In the genomic region with DNA sequence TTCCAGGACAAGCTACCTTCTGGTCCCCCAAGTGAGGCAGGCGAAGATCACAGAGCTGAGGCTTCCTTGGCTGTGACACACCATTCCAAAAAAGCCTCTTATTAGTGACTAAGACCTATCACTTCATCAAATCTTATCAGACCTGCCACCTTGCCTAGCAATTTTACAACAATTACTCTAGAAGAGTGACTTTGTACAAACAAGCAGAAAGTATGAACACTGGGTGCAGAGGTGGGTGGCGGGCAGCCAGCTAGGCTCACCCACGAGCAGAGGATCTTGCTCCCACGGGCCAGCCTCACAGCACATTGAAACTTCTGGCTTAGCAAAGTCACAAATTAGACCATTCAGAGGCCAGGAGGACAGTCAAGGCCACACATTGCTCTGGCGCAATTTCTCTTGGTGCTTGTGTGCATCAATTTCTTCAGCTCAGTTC, we compare ENCODE assay signal across 1 cellular context.
TF ChIP-seq lines count a peak whose summit lies in the region.

No MANE protein-coding gene starts in this region.

TF ChIP-seq in K562, 482 proteins besides CTCF, POLR2A, EP300 and RAD21 (continued from another document and continues in another):
- TF ChIP-seq, protein P1, sequence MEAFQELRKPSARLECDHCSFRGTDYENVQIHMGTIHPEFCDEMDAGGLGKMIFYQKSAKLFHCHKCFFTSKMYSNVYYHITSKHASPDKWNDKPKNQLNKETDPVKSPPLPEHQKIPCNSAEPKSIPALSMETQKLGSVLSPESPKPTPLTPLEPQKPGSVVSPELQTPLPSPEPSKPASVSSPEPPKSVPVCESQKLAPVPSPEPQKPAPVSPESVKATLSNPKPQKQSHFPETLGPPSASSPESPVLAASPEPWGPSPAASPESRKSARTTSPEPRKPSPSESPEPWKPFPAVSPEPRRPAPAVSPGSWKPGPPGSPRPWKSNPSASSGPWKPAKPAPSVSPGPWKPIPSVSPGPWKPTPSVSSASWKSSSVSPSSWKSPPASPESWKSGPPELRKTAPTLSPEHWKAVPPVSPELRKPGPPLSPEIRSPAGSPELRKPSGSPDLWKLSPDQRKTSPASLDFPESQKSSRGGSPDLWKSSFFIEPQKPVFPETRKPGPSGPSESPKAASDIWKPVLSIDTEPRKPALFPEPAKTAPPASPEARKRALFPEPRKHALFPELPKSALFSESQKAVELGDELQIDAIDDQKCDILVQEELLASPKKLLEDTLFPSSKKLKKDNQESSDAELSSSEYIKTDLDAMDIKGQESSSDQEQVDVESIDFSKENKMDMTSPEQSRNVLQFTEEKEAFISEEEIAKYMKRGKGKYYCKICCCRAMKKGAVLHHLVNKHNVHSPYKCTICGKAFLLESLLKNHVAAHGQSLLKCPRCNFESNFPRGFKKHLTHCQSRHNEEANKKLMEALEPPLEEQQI (IDR thresholded peaks at IDR 0.05) = 0 out of 2 replicates have a peak, but pooled peaks have one; percentile 27
- TF ChIP-seq TAF15 (IDR thresholded peaks at IDR 0.05; ENCODE audit: low read depth, low read length) = no peak
- peak; percentile 60; the same call in 1 of the 2 replicates for TF ChIP-seq JUND (IDR thresholded peaks at IDR 0.05; ENCODE audit: borderline replicate concordance, low read depth, low read length)
- peak; percentile 66; the same call in 2 of the 3 replicates for TF ChIP-seq JUND (tag; IDR thresholded peaks at IDR 0.05; ENCODE audit: borderline replicate concordance, low read depth, low read length)
- TF ChIP-seq CBFA2T3 (IDR thresholded peaks at IDR 0.05) = peak; percentile 73
- peak; percentile 69; the same call in 1 of the 2 replicates for TF ChIP-seq SMARCC2 (IDR thresholded peaks at IDR 0.05; ENCODE audit: low read depth)
- no peak for TF ChIP-seq PTBP1 (IDR thresholded peaks at IDR 0.05; ENCODE audit: low read depth, low read length)
- TF ChIP-seq IFI16 (CRISPR knock-in tag; IDR thresholded peaks at IDR 0.05) = no peak
- TF ChIP-seq, protein P2, sequence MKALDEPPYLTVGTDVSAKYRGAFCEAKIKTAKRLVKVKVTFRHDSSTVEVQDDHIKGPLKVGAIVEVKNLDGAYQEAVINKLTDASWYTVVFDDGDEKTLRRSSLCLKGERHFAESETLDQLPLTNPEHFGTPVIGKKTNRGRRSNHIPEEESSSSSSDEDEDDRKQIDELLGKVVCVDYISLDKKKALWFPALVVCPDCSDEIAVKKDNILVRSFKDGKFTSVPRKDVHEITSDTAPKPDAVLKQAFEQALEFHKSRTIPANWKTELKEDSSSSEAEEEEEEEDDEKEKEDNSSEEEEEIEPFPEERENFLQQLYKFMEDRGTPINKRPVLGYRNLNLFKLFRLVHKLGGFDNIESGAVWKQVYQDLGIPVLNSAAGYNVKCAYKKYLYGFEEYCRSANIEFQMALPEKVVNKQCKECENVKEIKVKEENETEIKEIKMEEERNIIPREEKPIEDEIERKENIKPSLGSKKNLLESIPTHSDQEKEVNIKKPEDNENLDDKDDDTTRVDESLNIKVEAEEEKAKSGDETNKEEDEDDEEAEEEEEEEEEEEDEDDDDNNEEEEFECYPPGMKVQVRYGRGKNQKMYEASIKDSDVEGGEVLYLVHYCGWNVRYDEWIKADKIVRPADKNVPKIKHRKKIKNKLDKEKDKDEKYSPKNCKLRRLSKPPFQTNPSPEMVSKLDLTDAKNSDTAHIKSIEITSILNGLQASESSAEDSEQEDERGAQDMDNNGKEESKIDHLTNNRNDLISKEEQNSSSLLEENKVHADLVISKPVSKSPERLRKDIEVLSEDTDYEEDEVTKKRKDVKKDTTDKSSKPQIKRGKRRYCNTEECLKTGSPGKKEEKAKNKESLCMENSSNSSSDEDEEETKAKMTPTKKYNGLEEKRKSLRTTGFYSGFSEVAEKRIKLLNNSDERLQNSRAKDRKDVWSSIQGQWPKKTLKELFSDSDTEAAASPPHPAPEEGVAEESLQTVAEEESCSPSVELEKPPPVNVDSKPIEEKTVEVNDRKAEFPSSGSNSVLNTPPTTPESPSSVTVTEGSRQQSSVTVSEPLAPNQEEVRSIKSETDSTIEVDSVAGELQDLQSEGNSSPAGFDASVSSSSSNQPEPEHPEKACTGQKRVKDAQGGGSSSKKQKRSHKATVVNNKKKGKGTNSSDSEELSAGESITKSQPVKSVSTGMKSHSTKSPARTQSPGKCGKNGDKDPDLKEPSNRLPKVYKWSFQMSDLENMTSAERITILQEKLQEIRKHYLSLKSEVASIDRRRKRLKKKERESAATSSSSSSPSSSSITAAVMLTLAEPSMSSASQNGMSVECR (CRISPR knock-in tag; IDR thresholded peaks at IDR 0.05) = no peak
- peak; percentile 64; the same call in 1 of the 2 replicates for TF ChIP-seq ATF7 (IDR thresholded peaks at IDR 0.05)
- TF ChIP-seq SMARCE1 (IDR thresholded peaks at IDR 0.05) = peak; percentile 89
- TF ChIP-seq MAFK (IDR thresholded peaks at IDR 0.05; ENCODE audit: low read length) = no peak
- peak; percentile 35; the same call in 1 of the 2 replicates for TF ChIP-seq PML (IDR thresholded peaks at IDR 0.05; ENCODE audit: low read length)
- TF ChIP-seq, protein P3, sequence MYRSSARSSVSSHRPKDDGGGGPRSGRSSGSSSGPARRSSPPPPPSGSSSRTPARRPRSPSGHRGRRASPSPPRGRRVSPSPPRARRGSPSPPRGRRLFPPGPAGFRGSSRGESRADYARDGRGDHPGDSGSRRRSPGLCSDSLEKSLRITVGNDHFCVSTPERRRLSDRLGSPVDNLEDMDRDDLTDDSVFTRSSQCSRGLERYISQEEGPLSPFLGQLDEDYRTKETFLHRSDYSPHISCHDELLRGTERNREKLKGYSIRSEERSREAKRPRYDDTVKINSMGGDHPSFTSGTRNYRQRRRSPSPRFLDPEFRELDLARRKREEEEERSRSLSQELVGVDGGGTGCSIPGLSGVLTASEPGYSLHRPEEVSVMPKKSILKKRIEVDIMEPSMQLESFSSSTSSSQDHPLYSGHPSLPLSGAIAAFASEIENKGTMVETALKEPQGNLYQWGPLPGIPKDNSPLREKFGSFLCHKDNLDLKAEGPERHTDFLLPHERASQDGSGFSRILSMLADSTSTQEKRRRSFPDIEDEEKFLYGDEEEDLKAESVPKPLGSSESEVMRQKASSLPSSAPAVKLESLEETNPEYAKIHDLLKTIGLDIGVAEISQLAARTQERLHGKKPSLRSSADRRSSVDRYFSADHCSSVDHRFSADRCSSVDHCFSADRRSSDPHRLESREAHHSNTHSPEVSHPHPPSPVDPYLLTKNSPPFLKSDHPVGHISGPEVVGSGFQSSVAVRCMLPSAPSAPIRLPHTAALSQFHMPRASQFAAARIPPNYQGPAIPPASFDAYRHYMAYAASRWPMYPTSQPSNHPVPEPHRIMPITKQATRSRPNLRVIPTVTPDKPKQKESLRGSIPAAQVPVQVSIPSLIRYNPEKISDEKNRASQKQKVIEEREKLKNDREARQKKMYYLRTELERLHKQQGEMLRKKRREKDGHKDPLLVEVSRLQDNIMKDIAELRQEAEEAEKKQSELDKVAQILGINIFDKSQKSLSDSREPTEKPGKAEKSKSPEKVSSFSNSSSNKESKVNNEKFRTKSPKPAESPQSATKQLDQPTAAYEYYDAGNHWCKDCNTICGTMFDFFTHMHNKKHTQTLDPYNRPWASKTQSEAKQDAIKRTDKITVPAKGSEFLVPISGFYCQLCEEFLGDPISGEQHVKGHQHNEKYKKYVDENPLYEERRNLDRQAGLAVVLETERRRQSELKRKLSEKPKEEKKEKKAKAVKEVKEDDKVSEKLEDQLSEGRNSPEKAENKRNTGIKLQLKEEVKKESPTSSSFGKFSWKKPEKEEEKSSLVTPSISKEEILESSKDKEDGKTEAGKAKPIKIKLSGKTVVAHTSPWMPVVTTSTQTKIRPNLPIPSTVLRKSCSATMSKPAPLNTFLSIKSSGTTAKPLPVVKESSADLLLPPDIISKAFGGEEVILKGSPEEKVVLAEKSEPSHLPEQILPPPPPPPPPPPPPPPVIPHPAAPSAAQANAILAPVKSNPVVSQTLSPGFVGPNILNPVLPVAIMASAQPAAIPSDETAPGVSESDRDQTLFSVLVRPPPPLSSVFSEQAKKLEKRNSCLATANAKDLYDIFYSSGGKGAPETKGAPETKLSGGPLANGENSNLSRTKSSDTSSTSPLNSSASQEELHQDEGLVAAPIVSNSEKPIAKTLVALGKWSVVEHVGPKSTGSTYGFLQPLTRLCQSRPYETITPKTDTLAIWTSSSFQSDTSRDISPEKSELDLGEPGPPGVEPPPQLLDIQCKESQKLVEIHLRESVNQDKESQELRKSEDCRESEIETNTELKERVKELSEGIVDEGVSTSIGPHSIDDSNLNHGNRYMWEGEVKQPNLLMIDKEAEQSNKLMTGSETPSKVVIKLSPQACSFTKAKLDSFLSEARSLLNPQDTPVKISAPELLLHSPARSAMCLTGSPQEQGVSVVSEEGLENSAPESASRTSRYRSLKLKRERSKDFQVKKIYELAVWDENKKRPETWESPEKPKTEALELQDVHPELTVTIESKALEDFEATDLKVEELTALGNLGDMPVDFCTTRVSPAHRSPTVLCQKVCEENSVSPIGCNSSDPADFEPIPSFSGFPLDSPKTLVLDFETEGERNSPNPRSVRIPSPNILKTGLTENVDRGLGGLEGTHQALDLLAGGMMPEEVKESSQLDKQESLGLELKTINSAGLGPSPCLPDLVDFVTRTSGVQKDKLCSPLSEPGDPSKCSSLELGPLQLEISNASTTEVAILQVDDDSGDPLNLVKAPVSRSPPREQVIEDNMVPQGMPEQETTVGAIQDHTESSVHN (IDR thresholded peaks at IDR 0.05; ENCODE audit: borderline replicate concordance in 1 of 2, low read depth in 1 of 2) = no peak
- no peak for TF ChIP-seq NR2C1 (IDR thresholded peaks at IDR 0.05)
- TF ChIP-seq NR2C1 (tag; IDR thresholded peaks at IDR 0.05) = 0 out of 2 replicates have a peak, but pooled peaks have one; percentile 23
- TF ChIP-seq SPI1 (IDR thresholded peaks at IDR 0.05; ENCODE audit: borderline replicate concordance, low read depth, low read length) = no peak
- no peak for TF ChIP-seq NCOR1 (IDR thresholded peaks at IDR 0.05)
- no peak for TF ChIP-seq HDAC3 (IDR thresholded peaks at IDR 0.05; ENCODE audit: borderline replicate concordance, partially characterized antibody)
- TF ChIP-seq, protein P4, sequence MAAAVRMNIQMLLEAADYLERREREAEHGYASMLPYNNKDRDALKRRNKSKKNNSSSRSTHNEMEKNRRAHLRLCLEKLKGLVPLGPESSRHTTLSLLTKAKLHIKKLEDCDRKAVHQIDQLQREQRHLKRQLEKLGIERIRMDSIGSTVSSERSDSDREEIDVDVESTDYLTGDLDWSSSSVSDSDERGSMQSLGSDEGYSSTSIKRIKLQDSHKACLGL (CRISPR knock-in tag; IDR thresholded peaks at IDR 0.05; ENCODE audit: borderline replicate concordance, poor library complexity, severe bottlenecking) = no peak
- peak; percentile 75 for TF ChIP-seq SMARCA4 (IDR thresholded peaks at IDR 0.05)
- TF ChIP-seq NFE2 (IDR thresholded peaks at IDR 0.05; ENCODE audit: low read depth) = peak; percentile 66
- peak; percentile 91 for TF ChIP-seq DACH1 (IDR thresholded peaks at IDR 0.05; ENCODE audit: partially characterized antibody)
- TF ChIP-seq ZFP36 (IDR thresholded peaks at IDR 0.05; ENCODE audit: low read depth, low read length, partially characterized antibody) = no peak
- TF ChIP-seq NONO (IDR thresholded peaks at IDR 0.05; ENCODE audit: low read depth in 2 of 2, low read length in 1 of 2) = no peak
- TF ChIP-seq, protein P5, sequence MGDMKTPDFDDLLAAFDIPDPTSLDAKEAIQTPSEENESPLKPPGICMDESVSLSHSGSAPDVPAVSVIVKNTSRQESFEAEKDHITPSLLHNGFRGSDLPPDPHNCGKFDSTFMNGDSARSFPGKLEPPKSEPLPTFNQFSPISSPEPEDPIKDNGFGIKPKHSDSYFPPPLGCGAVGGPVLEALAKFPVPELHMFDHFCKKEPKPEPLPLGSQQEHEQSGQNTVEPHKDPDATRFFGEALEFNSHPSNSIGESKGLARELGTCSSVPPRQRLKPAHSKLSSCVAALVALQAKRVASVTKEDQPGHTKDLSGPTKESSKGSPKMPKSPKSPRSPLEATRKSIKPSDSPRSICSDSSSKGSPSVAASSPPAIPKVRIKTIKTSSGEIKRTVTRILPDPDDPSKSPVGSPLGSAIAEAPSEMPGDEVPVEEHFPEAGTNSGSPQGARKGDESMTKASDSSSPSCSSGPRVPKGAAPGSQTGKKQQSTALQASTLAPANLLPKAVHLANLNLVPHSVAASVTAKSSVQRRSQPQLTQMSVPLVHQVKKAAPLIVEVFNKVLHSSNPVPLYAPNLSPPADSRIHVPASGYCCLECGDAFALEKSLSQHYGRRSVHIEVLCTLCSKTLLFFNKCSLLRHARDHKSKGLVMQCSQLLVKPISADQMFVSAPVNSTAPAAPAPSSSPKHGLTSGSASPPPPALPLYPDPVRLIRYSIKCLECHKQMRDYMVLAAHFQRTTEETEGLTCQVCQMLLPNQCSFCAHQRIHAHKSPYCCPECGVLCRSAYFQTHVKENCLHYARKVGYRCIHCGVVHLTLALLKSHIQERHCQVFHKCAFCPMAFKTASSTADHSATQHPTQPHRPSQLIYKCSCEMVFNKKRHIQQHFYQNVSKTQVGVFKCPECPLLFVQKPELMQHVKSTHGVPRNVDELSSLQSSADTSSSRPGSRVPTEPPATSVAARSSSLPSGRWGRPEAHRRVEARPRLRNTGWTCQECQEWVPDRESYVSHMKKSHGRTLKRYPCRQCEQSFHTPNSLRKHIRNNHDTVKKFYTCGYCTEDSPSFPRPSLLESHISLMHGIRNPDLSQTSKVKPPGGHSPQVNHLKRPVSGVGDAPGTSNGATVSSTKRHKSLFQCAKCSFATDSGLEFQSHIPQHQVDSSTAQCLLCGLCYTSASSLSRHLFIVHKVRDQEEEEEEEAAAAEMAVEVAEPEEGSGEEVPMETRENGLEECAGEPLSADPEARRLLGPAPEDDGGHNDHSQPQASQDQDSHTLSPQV (IDR thresholded peaks at IDR 0.05) = 0 out of 2 replicates have a peak, but pooled peaks have one; percentile 70
- no peak for TF ChIP-seq HEY1 (CRISPR knock-in tag; IDR thresholded peaks at IDR 0.05; ENCODE audit: borderline replicate concordance)
- TF ChIP-seq KHSRP (IDR thresholded peaks at IDR 0.05) = no peak
- TF ChIP-seq MCM5 (IDR thresholded peaks at IDR 0.05; ENCODE audit: low read depth) = no peak
- TF ChIP-seq, protein P6, sequence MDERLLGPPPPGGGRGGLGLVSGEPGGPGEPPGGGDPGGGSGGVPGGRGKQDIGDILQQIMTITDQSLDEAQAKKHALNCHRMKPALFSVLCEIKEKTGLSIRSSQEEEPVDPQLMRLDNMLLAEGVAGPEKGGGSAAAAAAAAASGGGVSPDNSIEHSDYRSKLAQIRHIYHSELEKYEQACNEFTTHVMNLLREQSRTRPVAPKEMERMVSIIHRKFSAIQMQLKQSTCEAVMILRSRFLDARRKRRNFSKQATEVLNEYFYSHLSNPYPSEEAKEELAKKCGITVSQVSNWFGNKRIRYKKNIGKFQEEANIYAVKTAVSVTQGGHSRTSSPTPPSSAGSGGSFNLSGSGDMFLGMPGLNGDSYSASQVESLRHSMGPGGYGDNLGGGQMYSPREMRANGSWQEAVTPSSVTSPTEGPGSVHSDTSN (CRISPR knock-in tag; IDR thresholded peaks at IDR 0.05; ENCODE audit: low read depth) = no peak
- TF ChIP-seq, protein P6 (tag; conservative IDR thresholded peaks at IDR 0.05; ENCODE audit: low read depth) = 0 out of 2 replicates have a peak, but pooled peaks have one; percentile 14
- TF ChIP-seq GATA2 (CRISPR knock-in tag; IDR thresholded peaks at IDR 0.05) = peak; percentile 62; the same call in 1 of the 2 replicates
- TF ChIP-seq SOX6 (IDR thresholded peaks at IDR 0.05) = peak; percentile 95
- no peak for TF ChIP-seq ZNF717 (CRISPR knock-in tag; IDR thresholded peaks at IDR 0.05)
